In the genomic region with DNA sequence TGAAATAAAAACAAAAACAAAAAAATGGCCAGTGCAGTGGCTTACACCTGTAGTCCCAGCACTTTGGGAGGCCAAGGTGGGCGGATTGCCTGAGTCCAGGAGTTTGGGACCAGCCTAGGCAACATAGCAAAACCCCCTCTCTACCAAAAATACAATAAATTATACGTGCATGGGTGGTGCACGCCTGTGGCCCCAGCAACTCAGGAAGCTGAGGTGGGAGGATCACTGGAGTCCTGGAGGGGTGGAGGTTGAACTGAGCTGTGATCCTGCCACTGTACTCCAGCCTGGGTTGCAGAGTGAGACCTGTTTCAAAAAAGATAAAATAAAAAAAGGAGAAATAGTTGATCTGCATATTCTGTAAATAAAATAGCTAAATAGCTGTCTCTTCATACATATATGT, we compare ENCODE assay signal across 29 cellular contexts.
"Had no signal": no experiment of that assay in that cellular context is flagged by ENCODE, and none has a peak within 500 bp of the region (broad histone marks: within the 10 kb centered on the region; RNA-seq: fewer than 3 reads in every experiment).

No MANE protein-coding gene starts in this region.

- H3K36me3 Mint-ChIP-seq: activated naive CD4-positive, alpha-beta T cell treated with anti-CD3 and anti-CD28 coated beads, Interleukin-2, amount 10 ng/mL, durations not matched to agents 7 days and 5 days; activated naive CD4-positive, alpha-beta T cell treated with anti-CD3 and anti-CD28 coated beads, Interleukin-2, amount 50 U/mL, for 72 hours had no signal

- H3K4me3 Mint-ChIP-seq: activated CD4-positive, alpha-beta memory T cell treated with anti-CD3 and anti-CD28 coated beads, Interleukin-2, amount 10 ng/mL, durations not matched to agents 7 days and 5 days; activated CD4-positive, alpha-beta T cell treated with anti-CD3 and anti-CD28 coated beads, Interleukin-2, amount 10 ng/mL, durations not matched to agents 7 days and 5 days; activated naive CD4-positive, alpha-beta T cell treated with anti-CD3 and anti-CD28 coated beads, Interleukin-2, amount 10 ng/mL, durations not matched to agents 7 days and 5 days; activated naive CD8-positive, alpha-beta T cell treated with anti-CD3 and anti-CD28 coated beads, Interleukin-2, amount 10 ng/mL, durations not matched to agents 7 days and 5 days; activated T-cell treated with anti-CD3 and anti-CD28 coated beads, Interleukin-2, amount 50 U/mL, for 24 hours; activated T-cell treated with anti-CD3 and anti-CD28 coated beads, Interleukin-2, amount 50 U/mL, for 72 hours; effector memory CD8-positive, alpha-beta T cell; T-cell; T-helper 1 cell treated with Interleukin-12 subunit alpha and Interleukin-12 subunit beta and Interleukin-4 antibody, amounts not matched to agents 30 μg/mL and 1 μg/mL, for 36 hours; T-helper 2 cell treated with Interferon-gamma antibody and Interleukin-4, amounts not matched to agents 5 μg/mL and 100 μg/mL, for 36 hours had no signal

- H3K27ac ChIP-seq: esophagus muscularis mucosa, foreskin keratinocyte, gastrocnemius medialis, heart left ventricle had no signal

- H3K4me1 Mint-ChIP-seq: activated CD4-positive, alpha-beta memory T cell treated with anti-CD3 and anti-CD28 coated beads, Interleukin-2, amount 10 ng/mL, durations not matched to agents 7 days and 5 days; activated naive CD4-positive, alpha-beta T cell treated with anti-CD3 and anti-CD28 coated beads, Interleukin-2, amount 10 ng/mL, durations not matched to agents 7 days and 5 days had no signal

- ATAC-seq: activated naive CD4-positive, alpha-beta T cell treated with anti-CD3 and anti-CD28 coated beads, Interleukin-2, amount 50 U/mL, for 72 hours; activated T-cell treated with anti-CD3 and anti-CD28 coated beads, Interleukin-2, amount 50 U/mL, for 72 hours; effector memory CD8-positive, alpha-beta T cell; foreskin keratinocyte; gastrocnemius medialis; heart left ventricle; T-cell had no signal

- H3K36me3 ChIP-seq: esophagus muscularis mucosa, gastrocnemius medialis, heart left ventricle had no signal

- H3K9me3 ChIP-seq: esophagus muscularis mucosa, gastrocnemius medialis, heart left ventricle had no signal

- H3K4me3 ChIP-seq: esophagus muscularis mucosa, gastrocnemius medialis, heart left ventricle had no signal

- H3K9me3 Mint-ChIP-seq: activated CD4-positive, alpha-beta memory T cell treated with anti-CD3 and anti-CD28 coated beads, Interleukin-2, amount 10 ng/mL, durations not matched to agents 7 days and 5 days; activated CD4-positive, alpha-beta T cell treated with anti-CD3 and anti-CD28 coated beads, Interleukin-2, amount 10 ng/mL, durations not matched to agents 7 days and 5 days; activated naive CD4-positive, alpha-beta T cell treated with anti-CD3 and anti-CD28 coated beads, Interleukin-2, amount 10 ng/mL, durations not matched to agents 7 days and 5 days; activated naive CD4-positive, alpha-beta T cell treated with anti-CD3 and anti-CD28 coated beads, Interleukin-2, amount 50 U/mL, for 72 hours; activated T-cell treated with anti-CD3 and anti-CD28 coated beads, Interleukin-2, amount 50 U/mL, for 24 hours; activated T-cell treated with anti-CD3 and anti-CD28 coated beads, Interleukin-2, amount 50 U/mL, for 72 hours; effector memory CD8-positive, alpha-beta T cell; T-cell; T-helper 1 cell treated with Interleukin-12 subunit alpha and Interleukin-12 subunit beta and Interleukin-4 antibody, amounts not matched to agents 30 μg/mL and 1 μg/mL, for 36 hours; T-helper 2 cell treated with Interferon-gamma antibody and Interleukin-4, amounts not matched to agents 5 μg/mL and 100 μg/mL, for 36 hours had no signal

- H3K27me3 ChIP-seq: esophagus muscularis mucosa, foreskin keratinocyte, gastrocnemius medialis, heart left ventricle had no signal

- DNase-seq: activated CD4-positive, alpha-beta memory T cell treated with anti-CD3 and anti-CD28 coated beads, Interleukin-2, amount 10 ng/mL, durations not matched to agents 7 days and 5 days; activated CD4-positive, alpha-beta T cell treated with anti-CD3 and anti-CD28 coated beads for 1 hour; activated CD4-positive, alpha-beta T cell treated with anti-CD3 and anti-CD28 coated beads for 4 hours; activated CD4-positive, alpha-beta T cell treated with anti-CD3 and anti-CD28 coated beads, Interleukin-2, amount 10 ng/mL, durations not matched to agents 7 days and 5 days; activated CD4-positive, alpha-beta T cell treated with anti-CD3 and anti-CD28 coated beads, Interleukin-2, amount 50 U/mL, for 4 hours; activated CD8-positive, alpha-beta memory T cell treated with anti-CD3 and anti-CD28 coated beads, Interleukin-2, amount 50 U/mL, for 48 hours; activated gamma-delta T cell; activated naive CD4-positive, alpha-beta T cell; activated naive CD4-positive, alpha-beta T cell treated with anti-CD3 and anti-CD28 coated beads, Interleukin-2, amount 10 ng/mL, durations not matched to agents 7 days and 5 days; activated naive CD8-positive, alpha-beta T cell treated with anti-CD3 and anti-CD28 coated beads, Interleukin-2, amount 10 ng/mL, durations not matched to agents 7 days and 5 days; activated T-cell treated with anti-CD3 and anti-CD28 coated beads for 4 hours; activated T-cell treated with anti-CD3 and anti-CD28 coated beads, Interleukin-2, amount 50 U/mL, for 24 hours; activated T-cell treated with anti-CD3 and anti-CD28 coated beads, Interleukin-2, amount 50 U/mL, for 72 hours; caudate nucleus; cortex of kidney; dermis blood vessel endothelial cell; effector CD4-positive, alpha-beta T cell; effector memory CD8-positive, alpha-beta T cell; erythroblast; foreskin keratinocyte; gastrocnemius medialis; glutamatergic neuron; heart left ventricle; T-cell; T1000 had no signal

- H3K27me3 Mint-ChIP-seq: activated CD4-positive, alpha-beta memory T cell treated with anti-CD3 and anti-CD28 coated beads, Interleukin-2, amount 10 ng/mL, durations not matched to agents 7 days and 5 days; activated CD4-positive, alpha-beta T cell treated with anti-CD3 and anti-CD28 coated beads, Interleukin-2, amount 10 ng/mL, durations not matched to agents 7 days and 5 days; activated naive CD4-positive, alpha-beta T cell treated with anti-CD3 and anti-CD28 coated beads, Interleukin-2, amount 10 ng/mL, durations not matched to agents 7 days and 5 days; activated naive CD8-positive, alpha-beta T cell treated with anti-CD3 and anti-CD28 coated beads, Interleukin-2, amount 10 ng/mL, durations not matched to agents 7 days and 5 days; activated T-cell treated with anti-CD3 and anti-CD28 coated beads, Interleukin-2, amount 50 U/mL, for 24 hours; effector memory CD8-positive, alpha-beta T cell; T-cell had no signal

- H3K4me1 ChIP-seq: esophagus muscularis mucosa, foreskin keratinocyte, gastrocnemius medialis had no signal

- H3K27ac Mint-ChIP-seq: activated CD4-positive, alpha-beta memory T cell treated with anti-CD3 and anti-CD28 coated beads, Interleukin-2, amount 10 ng/mL, durations not matched to agents 7 days and 5 days; activated CD4-positive, alpha-beta T cell treated with anti-CD3 and anti-CD28 coated beads, Interleukin-2, amount 10 ng/mL, durations not matched to agents 7 days and 5 days; activated naive CD4-positive, alpha-beta T cell treated with anti-CD3 and anti-CD28 coated beads, Interleukin-2, amount 10 ng/mL, durations not matched to agents 7 days and 5 days; activated naive CD4-positive, alpha-beta T cell treated with anti-CD3 and anti-CD28 coated beads, Interleukin-2, amount 50 U/mL, for 72 hours; activated naive CD8-positive, alpha-beta T cell treated with anti-CD3 and anti-CD28 coated beads, Interleukin-2, amount 10 ng/mL, durations not matched to agents 7 days and 5 days; activated T-cell treated with anti-CD3 and anti-CD28 coated beads, Interleukin-2, amount 50 U/mL, for 24 hours; activated T-cell treated with anti-CD3 and anti-CD28 coated beads, Interleukin-2, amount 50 U/mL, for 72 hours; effector memory CD8-positive, alpha-beta T cell; T-cell; T-helper 1 cell treated with Interleukin-12 subunit alpha and Interleukin-12 subunit beta and Interleukin-4 antibody, amounts not matched to agents 30 μg/mL and 1 μg/mL, for 36 hours; T-helper 2 cell treated with Interferon-gamma antibody and Interleukin-4, amounts not matched to agents 5 μg/mL and 100 μg/mL, for 36 hours had no signal
